18 cellular contexts compared by ENCODE assay signal in the genomic region with DNA sequence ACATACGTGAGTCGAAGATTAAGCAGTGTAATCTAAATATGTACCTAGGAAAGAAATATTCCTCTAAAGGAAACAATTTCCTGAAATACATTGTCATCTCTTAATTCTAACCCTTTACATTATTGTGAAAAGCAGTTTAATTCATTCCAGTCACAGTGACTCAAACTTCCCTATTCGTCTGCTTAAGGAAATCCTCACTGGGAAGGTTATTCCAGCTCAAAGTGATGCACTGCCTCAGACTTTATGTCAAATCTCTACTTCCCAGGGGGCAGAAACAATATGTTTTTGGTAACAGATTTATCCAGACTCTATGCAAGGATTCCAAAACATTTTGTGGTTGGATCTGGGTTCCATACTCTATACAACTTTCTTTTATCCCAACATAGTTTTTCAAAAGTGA.
A peak's percentile ranks its signal among the peaks of the same experiment; 100 is the strongest.
DNase-seq lines count a peak whose midpoint lies in the region; ATAC-seq and TF ChIP-seq lines count a peak whose summit lies in the region.
"Had no signal": no experiment of that assay in that cellular context is flagged by ENCODE, and none has a peak within 500 bp of the region (broad histone marks: within the 10 kb centered on the region; RNA-seq: fewer than 3 reads in every experiment).

No MANE protein-coding gene starts in this region.

- no peaks in the 10 kb centered on the region for H3K9me3 ChIP-seq in right cardiac atrium (ENCODE audit: control insufficient read depth, low read length)
- H3K9me3 ChIP-seq: BE2C had no signal

- no peak for TF ChIP-seq CTCF in fibroblast of mammary gland (conservative IDR thresholded peaks at IDR 0.05; ENCODE audit: control insufficient read depth, insufficient read depth, low read depth, low read length)

- DNase-seq in EH (ENCODE audit: low read depth) (peak; percentile 70), amniotic stem cell (lab: John Stamatoyannopoulos, UW) (peak; percentile 1), fibroblast of mammary gland (ENCODE audit: low read depth) (peak; percentile 70), smooth muscle cell of the brain vasculature (ENCODE audit: low read depth, low spot score) (peak; percentile 39), right cardiac atrium (no peak), cerebellar nuclear complex (lab: John Stamatoyannopoulos, UW) (no peak), iPS-NIHi11 (ENCODE audit: low spot score) (no peak)
- DNase-seq: ACHN; BE2C; CD4-positive, alpha-beta T cell; KBM-7; MV-4-11; NCI-H1417 treated with DMSO at 0.1 percent for 48 hours; NCI-H1930; NCI-H774; PC-3 had no signal

- no peak overlapping the region for H3K4me3 ChIP-seq in fibroblast of mammary gland (ENCODE audit: control insufficient read depth, low read depth, low read length)
- no peak overlapping the region for H3K4me3 ChIP-seq in right cardiac atrium (ENCODE audit: low read length)

- no peaks in the 10 kb centered on the region for H3K4me1 ChIP-seq in right cardiac atrium (ENCODE audit: control insufficient read depth, insufficient read depth, low read length)
- H3K4me1 ChIP-seq: BE2C had no signal

- intact Hi-C loops in right cardiac atrium (cut with DNase I) = no loop called here

- no peak for ATAC-seq in right cardiac atrium
- ATAC-seq: HCT116, PC-3 had no signal

- no peaks in the 10 kb centered on the region for H3K27me3 ChIP-seq in right cardiac atrium (ENCODE audit: control insufficient read depth, insufficient read depth)
- H3K27me3 ChIP-seq: BE2C had no signal

- WGBS in right cardiac atrium = 80% methylated on average over 3 of the region's 3 CpGs

- no peak overlapping the region for H3K27ac ChIP-seq in right cardiac atrium (ENCODE audit: low read length)
- H3K27ac ChIP-seq: RWPE1 had no signal

Comparison
In these comparisons a context has a peak if more than half of its experiments do, and no peak if none do; other contexts are left out.
1. DNase-seq: peak in EH (single experiment), amniotic stem cell (single experiment), fibroblast of mammary gland (single experiment) and smooth muscle cell of the brain vasculature (single experiment); none in right cardiac atrium (0 of 3), cerebellar nuclear complex (0 of 2) and iPS-NIHi11 (single experiment).